Comparison of ENCODE assay signal across 29 cellular contexts in genomic region chr5:59756373-59757035, GRCh38.
DNase-seq lines count a peak whose midpoint lies in the region; FAIRE-seq and TF ChIP-seq lines count a peak whose summit lies in the region.
"Had no signal": no experiment of that assay in that cellular context is flagged by ENCODE, and none has a peak within 500 bp of the region (broad histone marks: within the 10 kb centered on the region; RNA-seq: fewer than 3 reads in every experiment).

No MANE protein-coding gene starts in this region.

- H3K27me3 Mint-ChIP-seq in mesothelial cell of epicardium (ENCODE audit: low read depth) = no peaks in the 10 kb centered on the region
- H3K27me3 Mint-ChIP-seq: brain; memory B cell; stimulated activated memory B cell treated with anti-CD40 and anti-IgM and Interleukin-4, amounts not matched to agents 10 μg/mL and 1 μg/mL and 100 μg/mL, for 72 hours had no signal

- no peak for TF ChIP-seq POLR2A in stomach (IDR thresholded peaks at IDR 0.05)

- intact Hi-C loops in stomach (cut with DNase I; ENCODE audit: low total_unique reads) = no loop called here

- H3K4me1 Mint-ChIP-seq in mesothelial cell of epicardium = peaks cover 20% of the 10 kb centered on the region
- H3K4me1 Mint-ChIP-seq: activated CD4-positive, alpha-beta T cell treated with anti-CD3 and anti-CD28 coated beads, Interleukin-2, amount 10 ng/mL, durations not matched to agents 24 days and 14 days had no signal

- no peaks in the 10 kb centered on the region for H3K36me3 Mint-ChIP-seq in mesothelial cell of epicardium
- H3K36me3 Mint-ChIP-seq: memory B cell; stimulated activated memory B cell treated with anti-CD40 and anti-IgM and Interleukin-4, amounts not matched to agents 10 μg/mL and 1 μg/mL and 100 μg/mL, for 72 hours had no signal

- no peaks in the 10 kb centered on the region for H3K27me3 ChIP-seq in bronchial epithelial cell (ENCODE audit: control insufficient read depth, insufficient read depth, low read length)
- H3K27me3 ChIP-seq in stomach = no peaks in the 10 kb centered on the region
- H3K27me3 ChIP-seq: MG63, suprapubic skin had no signal

- H3K4me1 ChIP-seq in stomach = peaks cover 4 to 65% (median 30%) of the 10 kb centered on the region in 4 donors

- H3K9me3 Mint-ChIP-seq in mesothelial cell of epicardium = no peaks in the 10 kb centered on the region
- H3K9me3 Mint-ChIP-seq: activated CD4-positive, alpha-beta T cell treated with anti-CD3 and anti-CD28 coated beads, Interleukin-2, amount 10 ng/mL, durations not matched to agents 24 days and 14 days; brain; GM23338; memory B cell; stimulated activated memory B cell treated with anti-CD40 and anti-IgM and Interleukin-4, amounts not matched to agents 10 μg/mL and 1 μg/mL and 100 μg/mL, for 72 hours had no signal

- WGBS in stomach, 5 donors = 83 to 96% (median 93%) methylated on average over 7 of the region's 7 CpGs

- no peak overlapping the region for H3K4me3 ChIP-seq in bronchial epithelial cell (ENCODE audit: low read depth, low read length)
- no peak overlapping the region for H3K4me3 ChIP-seq in stomach
- H3K4me3 ChIP-seq: GM23338, MG63, suprapubic skin had no signal

- peak; percentile 87 for DNase-seq in Caki2 (ENCODE audit: low read depth)
- DNase-seq in LoVo (ENCODE audit: low spot score) = peak; percentile 80
- DNase-seq in bronchial epithelial cell (ENCODE audit: low read depth) = peak; percentile 67
- DNase-seq in mesothelial cell of epicardium (ENCODE audit: low spot score in 2 of 2, unreplicated experiment in 2 of 2) = no peak
- no peak for DNase-seq in middle frontal gyrus (ENCODE audit: extremely low spot score, low spot score)
- no peak for DNase-seq in stimulated activated CD4-positive, alpha-beta T cell treated with anti-CD3 and anti-CD28 coated beads, Interleukin-4, amount 100 ng/mL, for 4 hours
- DNase-seq in stomach = no peak
- no peak for DNase-seq in NCI-H526 treated with DMSO at 0.1 percent for 48 hours (lab: John Stamatoyannopoulos, UW)
- DNase-seq: activated CD4-positive, alpha-beta T cell treated with anti-CD3 and anti-CD28 coated beads, Interleukin-2, amount 10 ng/mL, durations not matched to agents 24 days and 14 days; activated naive CD4-positive, alpha-beta T cell treated with Interleukin-2 at 50 U/mL for 16 hours; activated T-cell treated with anti-CD3 and anti-CD28 coated beads, Interleukin-2, amount 50 U/mL, for 48 hours; effector CD4-positive, alpha-beta T cell; erythroblast; head of caudate nucleus; MG63; NCI-H2029 treated with DMSO at 0.1 percent for 48 hours; NCI-H446; SHP77 treated with DMSO at 0.1 percent for 48 hours; stimulated activated CD4-positive, alpha-beta T cell treated with anti-CD3 and anti-CD28 coated beads, Interleukin-4, amount 100 ng/mL, for 24 hours; SW 1271; T1000 had no signal

- FAIRE-seq in bronchial epithelial cell (lab: Jason Lieb, UNC) = no peak
- FAIRE-seq: colon, D721Med had no signal

- H3K27ac Mint-ChIP-seq in mesothelial cell of epicardium = peak overlapping the region; percentile 47
- H3K27ac Mint-ChIP-seq: activated CD4-positive, alpha-beta T cell treated with anti-CD3 and anti-CD28 coated beads, Interleukin-2, amount 10 ng/mL, durations not matched to agents 24 days and 14 days; brain; GM23338; memory B cell; stimulated activated memory B cell treated with anti-CD40 and anti-IgM and Interleukin-4, amounts not matched to agents 10 μg/mL and 1 μg/mL and 100 μg/mL, for 72 hours had no signal

- peak overlapping the region in 2 of 5 donors; percentile 56 to 78 for H3K27ac ChIP-seq in stomach
- H3K27ac ChIP-seq: C4-2B, suprapubic skin had no signal

- H3K9me3 ChIP-seq in stomach = no peaks in the 10 kb centered on the region
- H3K9me3 ChIP-seq: MG63, suprapubic skin had no signal

- in situ Hi-C loops in Caki2 (cut with HindIII; ENCODE audit: low pct_unique_long_range_greater_than_20kb, low sequenced_read_pairs) = no loop called here

- TF ChIP-seq CTCF in bronchial epithelial cell (IDR thresholded peaks at IDR 0.05; ENCODE audit: insufficient read depth, low read length, severe bottlenecking) (no peak), mesothelial cell of epicardium (IDR thresholded peaks at IDR 0.05; ENCODE audit: unreplicated experiment) (no peak), stomach (IDR thresholded peaks at IDR 0.05) (no peak)

- no peak overlapping the region for H3K4me3 Mint-ChIP-seq in mesothelial cell of epicardium
- H3K4me3 Mint-ChIP-seq: activated CD4-positive, alpha-beta T cell treated with anti-CD3 and anti-CD28 coated beads, Interleukin-2, amount 10 ng/mL, durations not matched to agents 24 days and 14 days; brain; GM23338; memory B cell; stimulated activated memory B cell treated with anti-CD40 and anti-IgM and Interleukin-4, amounts not matched to agents 10 μg/mL and 1 μg/mL and 100 μg/mL, for 72 hours had no signal

- H3K36me3 ChIP-seq in bronchial epithelial cell (ENCODE audit: control insufficient read depth, insufficient read depth, low read length) = no peaks in the 10 kb centered on the region
- H3K36me3 ChIP-seq in stomach = no peaks in the 10 kb centered on the region
- H3K36me3 ChIP-seq: MG63, suprapubic skin had no signal

- TF ChIP-seq EP300 in stomach (IDR thresholded peaks at IDR 0.05) = no peak

Comparison
In these comparisons a context has a peak if more than half of its experiments do, and no peak if none do; other contexts are left out.
1. DNase-seq: peak in Caki2 (single experiment), LoVo (single experiment) and bronchial epithelial cell (single experiment); none in mesothelial cell of epicardium (0 of 2), middle frontal gyrus (single experiment), stimulated activated CD4-positive, alpha-beta T cell treated with anti-CD3 and anti-CD28 coated beads, Interleukin-4, amount 100 ng/mL, for 4 hours (0 of 2), stomach (single experiment) and NCI-H526 treated with DMSO at 0.1 percent for 48 hours (single experiment).